2 cellular contexts compared by ENCODE assay signal in the genomic region with DNA sequence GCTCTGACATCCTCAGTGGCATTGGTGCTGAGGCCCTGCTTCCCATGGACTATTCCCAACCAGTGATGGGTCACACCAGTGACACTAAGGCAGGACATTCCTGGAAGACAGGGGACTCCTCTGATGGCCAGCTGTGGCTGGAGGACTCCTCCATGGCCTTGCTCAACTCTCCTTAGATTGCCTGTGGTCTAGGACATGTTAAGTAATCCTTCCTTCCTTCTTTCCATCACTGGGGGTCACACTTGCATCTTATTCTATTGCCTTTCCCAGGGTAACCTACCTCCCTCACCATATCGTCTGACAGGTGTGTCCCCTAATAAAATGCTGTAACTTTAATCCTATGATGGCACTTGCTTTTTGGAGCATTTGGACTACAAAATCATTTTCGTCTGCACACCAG.
TF ChIP-seq lines count a peak whose summit lies in the region.

No MANE protein-coding gene starts in this region.

TF ChIP-seq in GM23338, 12 proteins besides CTCF, POLR2A, EP300 and RAD21 (continues in another document):
- TF ChIP-seq STAT1 (IDR thresholded peaks at IDR 0.05; ENCODE audit: unreplicated experiment) (no peak), POLR2AphosphoS5 (IDR thresholded peaks at IDR 0.05; ENCODE audit: low read depth) (no peak), NANOG (IDR thresholded peaks at IDR 0.05; ENCODE audit: borderline replicate concordance) (no peak), CREB1 (CRISPR knock-in tag; IDR thresholded peaks at IDR 0.05; ENCODE audit: low read depth) (no peak), ZNF114 (CRISPR knock-in tag; IDR thresholded peaks at IDR 0.05) (no peak), ZNF331 (CRISPR knock-in tag; IDR thresholded peaks at IDR 0.05; ENCODE audit: low read depth) (no peak), JUNB (IDR thresholded peaks at IDR 0.05; ENCODE audit: unreplicated experiment) (no peak)
- TF ChIP-seq, protein P1, sequence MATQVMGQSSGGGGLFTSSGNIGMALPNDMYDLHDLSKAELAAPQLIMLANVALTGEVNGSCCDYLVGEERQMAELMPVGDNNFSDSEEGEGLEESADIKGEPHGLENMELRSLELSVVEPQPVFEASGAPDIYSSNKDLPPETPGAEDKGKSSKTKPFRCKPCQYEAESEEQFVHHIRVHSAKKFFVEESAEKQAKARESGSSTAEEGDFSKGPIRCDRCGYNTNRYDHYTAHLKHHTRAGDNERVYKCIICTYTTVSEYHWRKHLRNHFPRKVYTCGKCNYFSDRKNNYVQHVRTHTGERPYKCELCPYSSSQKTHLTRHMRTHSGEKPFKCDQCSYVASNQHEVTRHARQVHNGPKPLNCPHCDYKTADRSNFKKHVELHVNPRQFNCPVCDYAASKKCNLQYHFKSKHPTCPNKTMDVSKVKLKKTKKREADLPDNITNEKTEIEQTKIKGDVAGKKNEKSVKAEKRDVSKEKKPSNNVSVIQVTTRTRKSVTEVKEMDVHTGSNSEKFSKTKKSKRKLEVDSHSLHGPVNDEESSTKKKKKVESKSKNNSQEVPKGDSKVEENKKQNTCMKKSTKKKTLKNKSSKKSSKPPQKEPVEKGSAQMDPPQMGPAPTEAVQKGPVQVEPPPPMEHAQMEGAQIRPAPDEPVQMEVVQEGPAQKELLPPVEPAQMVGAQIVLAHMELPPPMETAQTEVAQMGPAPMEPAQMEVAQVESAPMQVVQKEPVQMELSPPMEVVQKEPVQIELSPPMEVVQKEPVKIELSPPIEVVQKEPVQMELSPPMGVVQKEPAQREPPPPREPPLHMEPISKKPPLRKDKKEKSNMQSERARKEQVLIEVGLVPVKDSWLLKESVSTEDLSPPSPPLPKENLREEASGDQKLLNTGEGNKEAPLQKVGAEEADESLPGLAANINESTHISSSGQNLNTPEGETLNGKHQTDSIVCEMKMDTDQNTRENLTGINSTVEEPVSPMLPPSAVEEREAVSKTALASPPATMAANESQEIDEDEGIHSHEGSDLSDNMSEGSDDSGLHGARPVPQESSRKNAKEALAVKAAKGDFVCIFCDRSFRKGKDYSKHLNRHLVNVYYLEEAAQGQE (IDR thresholded peaks at IDR 0.05; ENCODE audit: unreplicated experiment), result no peak
- TF ChIP-seq, protein P2, sequence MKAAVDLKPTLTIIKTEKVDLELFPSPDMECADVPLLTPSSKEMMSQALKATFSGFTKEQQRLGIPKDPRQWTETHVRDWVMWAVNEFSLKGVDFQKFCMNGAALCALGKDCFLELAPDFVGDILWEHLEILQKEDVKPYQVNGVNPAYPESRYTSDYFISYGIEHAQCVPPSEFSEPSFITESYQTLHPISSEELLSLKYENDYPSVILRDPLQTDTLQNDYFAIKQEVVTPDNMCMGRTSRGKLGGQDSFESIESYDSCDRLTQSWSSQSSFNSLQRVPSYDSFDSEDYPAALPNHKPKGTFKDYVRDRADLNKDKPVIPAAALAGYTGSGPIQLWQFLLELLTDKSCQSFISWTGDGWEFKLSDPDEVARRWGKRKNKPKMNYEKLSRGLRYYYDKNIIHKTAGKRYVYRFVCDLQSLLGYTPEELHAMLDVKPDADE (IDR thresholded peaks at IDR 0.05), result no peak
- TF ChIP-seq, protein P3, sequence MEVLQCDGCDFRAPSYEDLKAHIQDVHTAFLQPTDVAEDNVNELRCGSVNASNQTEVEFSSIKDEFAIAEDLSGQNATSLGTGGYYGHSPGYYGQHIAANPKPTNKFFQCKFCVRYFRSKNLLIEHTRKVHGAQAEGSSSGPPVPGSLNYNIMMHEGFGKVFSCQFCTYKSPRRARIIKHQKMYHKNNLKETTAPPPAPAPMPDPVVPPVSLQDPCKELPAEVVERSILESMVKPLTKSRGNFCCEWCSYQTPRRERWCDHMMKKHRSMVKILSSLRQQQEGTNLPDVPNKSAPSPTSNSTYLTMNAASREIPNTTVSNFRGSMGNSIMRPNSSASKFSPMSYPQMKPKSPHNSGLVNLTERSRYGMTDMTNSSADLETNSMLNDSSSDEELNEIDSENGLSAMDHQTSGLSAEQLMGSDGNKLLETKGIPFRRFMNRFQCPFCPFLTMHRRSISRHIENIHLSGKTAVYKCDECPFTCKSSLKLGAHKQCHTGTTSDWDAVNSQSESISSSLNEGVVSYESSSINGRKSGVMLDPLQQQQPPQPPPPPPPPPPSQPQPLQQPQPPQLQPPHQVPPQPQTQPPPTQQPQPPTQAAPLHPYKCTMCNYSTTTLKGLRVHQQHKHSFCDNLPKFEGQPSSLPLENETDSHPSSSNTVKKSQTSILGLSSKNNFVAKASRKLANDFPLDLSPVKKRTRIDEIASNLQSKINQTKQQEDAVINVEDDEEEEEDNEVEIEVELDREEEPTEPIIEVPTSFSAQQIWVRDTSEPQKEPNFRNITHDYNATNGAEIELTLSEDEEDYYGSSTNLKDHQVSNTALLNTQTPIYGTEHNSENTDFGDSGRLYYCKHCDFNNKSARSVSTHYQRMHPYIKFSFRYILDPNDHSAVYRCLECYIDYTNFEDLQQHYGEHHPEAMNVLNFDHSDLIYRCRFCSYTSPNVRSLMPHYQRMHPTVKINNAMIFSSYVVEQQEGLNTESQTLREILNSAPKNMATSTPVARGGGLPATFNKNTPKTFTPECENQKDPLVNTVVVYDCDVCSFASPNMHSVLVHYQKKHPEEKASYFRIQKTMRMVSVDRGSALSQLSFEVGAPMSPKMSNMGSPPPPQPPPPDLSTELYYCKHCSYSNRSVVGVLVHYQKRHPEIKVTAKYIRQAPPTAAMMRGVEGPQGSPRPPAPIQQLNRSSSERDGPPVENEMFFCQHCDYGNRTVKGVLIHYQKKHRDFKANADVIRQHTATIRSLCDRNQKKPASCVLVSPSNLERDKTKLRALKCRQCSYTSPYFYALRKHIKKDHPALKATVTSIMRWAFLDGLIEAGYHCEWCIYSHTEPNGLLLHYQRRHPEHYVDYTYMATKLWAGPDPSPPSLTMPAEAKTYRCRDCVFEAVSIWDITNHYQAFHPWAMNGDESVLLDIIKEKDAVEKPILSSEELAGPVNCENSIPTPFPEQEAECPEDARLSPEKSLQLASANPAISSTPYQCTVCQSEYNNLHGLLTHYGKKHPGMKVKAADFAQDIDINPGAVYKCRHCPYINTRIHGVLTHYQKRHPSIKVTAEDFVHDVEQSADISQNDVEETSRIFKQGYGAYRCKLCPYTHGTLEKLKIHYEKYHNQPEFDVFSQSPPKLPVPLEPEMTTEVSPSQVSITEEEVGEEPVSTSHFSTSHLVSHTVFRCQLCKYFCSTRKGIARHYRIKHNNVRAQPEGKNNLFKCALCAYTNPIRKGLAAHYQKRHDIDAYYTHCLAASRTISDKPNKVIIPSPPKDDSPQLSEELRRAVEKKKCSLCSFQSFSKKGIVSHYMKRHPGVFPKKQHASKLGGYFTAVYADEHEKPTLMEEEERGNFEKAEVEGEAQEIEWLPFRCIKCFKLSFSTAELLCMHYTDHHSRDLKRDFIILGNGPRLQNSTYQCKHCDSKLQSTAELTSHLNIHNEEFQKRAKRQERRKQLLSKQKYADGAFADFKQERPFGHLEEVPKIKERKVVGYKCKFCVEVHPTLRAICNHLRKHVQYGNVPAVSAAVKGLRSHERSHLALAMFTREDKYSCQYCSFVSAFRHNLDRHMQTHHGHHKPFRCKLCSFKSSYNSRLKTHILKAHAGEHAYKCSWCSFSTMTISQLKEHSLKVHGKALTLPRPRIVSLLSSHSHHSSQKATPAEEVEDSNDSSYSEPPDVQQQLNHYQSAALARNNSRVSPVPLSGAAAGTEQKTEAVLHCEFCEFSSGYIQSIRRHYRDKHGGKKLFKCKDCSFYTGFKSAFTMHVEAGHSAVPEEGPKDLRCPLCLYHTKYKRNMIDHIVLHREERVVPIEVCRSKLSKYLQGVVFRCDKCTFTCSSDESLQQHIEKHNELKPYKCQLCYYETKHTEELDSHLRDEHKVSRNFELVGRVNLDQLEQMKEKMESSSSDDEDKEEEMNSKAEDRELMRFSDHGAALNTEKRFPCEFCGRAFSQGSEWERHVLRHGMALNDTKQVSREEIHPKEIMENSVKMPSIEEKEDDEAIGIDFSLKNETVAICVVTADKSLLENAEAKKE (CRISPR knock-in tag; IDR thresholded peaks at IDR 0.05), result no peak

TF ChIP-seq in K562, 482 proteins besides CTCF, POLR2A, EP300 and RAD21:
- TF ChIP-seq, protein P4, sequence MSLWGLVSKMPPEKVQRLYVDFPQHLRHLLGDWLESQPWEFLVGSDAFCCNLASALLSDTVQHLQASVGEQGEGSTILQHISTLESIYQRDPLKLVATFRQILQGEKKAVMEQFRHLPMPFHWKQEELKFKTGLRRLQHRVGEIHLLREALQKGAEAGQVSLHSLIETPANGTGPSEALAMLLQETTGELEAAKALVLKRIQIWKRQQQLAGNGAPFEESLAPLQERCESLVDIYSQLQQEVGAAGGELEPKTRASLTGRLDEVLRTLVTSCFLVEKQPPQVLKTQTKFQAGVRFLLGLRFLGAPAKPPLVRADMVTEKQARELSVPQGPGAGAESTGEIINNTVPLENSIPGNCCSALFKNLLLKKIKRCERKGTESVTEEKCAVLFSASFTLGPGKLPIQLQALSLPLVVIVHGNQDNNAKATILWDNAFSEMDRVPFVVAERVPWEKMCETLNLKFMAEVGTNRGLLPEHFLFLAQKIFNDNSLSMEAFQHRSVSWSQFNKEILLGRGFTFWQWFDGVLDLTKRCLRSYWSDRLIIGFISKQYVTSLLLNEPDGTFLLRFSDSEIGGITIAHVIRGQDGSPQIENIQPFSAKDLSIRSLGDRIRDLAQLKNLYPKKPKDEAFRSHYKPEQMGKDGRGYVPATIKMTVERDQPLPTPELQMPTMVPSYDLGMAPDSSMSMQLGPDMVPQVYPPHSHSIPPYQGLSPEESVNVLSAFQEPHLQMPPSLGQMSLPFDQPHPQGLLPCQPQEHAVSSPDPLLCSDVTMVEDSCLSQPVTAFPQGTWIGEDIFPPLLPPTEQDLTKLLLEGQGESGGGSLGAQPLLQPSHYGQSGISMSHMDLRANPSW (CRISPR knock-in tag; IDR thresholded peaks at IDR 0.05), result no peak
- TF ChIP-seq SMARCB1 (IDR thresholded peaks at IDR 0.05; ENCODE audit: insufficient read length, low read depth), result no peak
- peak; percentile 42; the same call in 1 of the 2 replicates for TF ChIP-seq SMC3 (conservative IDR thresholded peaks at IDR 0.05; ENCODE audit: insufficient read depth, low read depth, low read length)
- peak; percentile 43; the same call in 1 of the 2 replicates for TF ChIP-seq ARID2 (IDR thresholded peaks at IDR 0.05)
- no peak for TF ChIP-seq BACH1 (tag; IDR thresholded peaks at IDR 0.05)
TF ChIP-seq in K562: peak in this region for 2.
